In genomic region chr4:122548452-122548851, GRCh38 we compare ENCODE assay signal across 18 cellular contexts.
DNase-seq lines count a peak whose midpoint lies in the region; TF ChIP-seq lines count a peak whose summit lies in the region.
"Had no signal": no experiment of that assay in that cellular context is flagged by ENCODE, and none has a peak within 500 bp of the region (broad histone marks: within the 10 kb centered on the region; RNA-seq: fewer than 3 reads in every experiment).

No MANE protein-coding gene starts in this region.

- H3K4me1 Mint-ChIP-seq in activated CD4-positive, alpha-beta memory T cell treated with anti-CD3 and anti-CD28 coated beads, Interleukin-2, amount 10 ng/mL, durations not matched to agents 7 days and 5 days = peaks cover 20% of the 10 kb centered on the region
- H3K4me1 Mint-ChIP-seq: activated B cell treated with CpG ODN at 0.5 μM for 24 hours, nephron had no signal

- H3K4me3 ChIP-seq in fibroblast of pulmonary artery (replicated peaks; ENCODE audit: low read depth, low read length) = no peak overlapping the region
- H3K4me3 ChIP-seq: colonic mucosa, esophagus muscularis mucosa, right atrium auricular region, upper lobe of left lung had no signal

- H3K27ac Mint-ChIP-seq in activated CD4-positive, alpha-beta memory T cell treated with anti-CD3 and anti-CD28 coated beads, Interleukin-2, amount 10 ng/mL, durations not matched to agents 7 days and 5 days = peak overlapping the region; percentile 33
- H3K27ac Mint-ChIP-seq: activated B cell treated with CpG ODN at 0.5 μM for 24 hours, nephron had no signal

- peaks cover 4% of the 10 kb centered on the region for H3K9me3 Mint-ChIP-seq in activated CD4-positive, alpha-beta memory T cell treated with anti-CD3 and anti-CD28 coated beads, Interleukin-2, amount 10 ng/mL, durations not matched to agents 7 days and 5 days
- H3K9me3 Mint-ChIP-seq: activated B cell treated with CpG ODN at 0.5 μM for 24 hours, nephron had no signal

- CTCF ChIA-PET in activated CD4-positive, alpha-beta memory T cell treated with anti-CD3 and anti-CD28 coated beads, Interleukin-2, amount 10 ng/mL, durations not matched to agents 7 days and 5 days (lab: Charles Lee) = no interaction called here

- H3K27me3 Mint-ChIP-seq in activated CD4-positive, alpha-beta memory T cell treated with anti-CD3 and anti-CD28 coated beads, Interleukin-2, amount 10 ng/mL, durations not matched to agents 7 days and 5 days = no peaks in the 10 kb centered on the region

- POLR2A ChIA-PET in activated CD4-positive, alpha-beta memory T cell treated with anti-CD3 and anti-CD28 coated beads, Interleukin-2, amount 10 ng/mL, durations not matched to agents 7 days and 5 days (lab: Charles Lee) = no interaction called here

- no peak overlapping the region for H3K4me3 Mint-ChIP-seq in activated CD4-positive, alpha-beta memory T cell treated with anti-CD3 and anti-CD28 coated beads, Interleukin-2, amount 10 ng/mL, durations not matched to agents 7 days and 5 days
- H3K4me3 Mint-ChIP-seq: activated B cell treated with CpG ODN at 0.5 μM for 24 hours, nephron had no signal

- no peak for TF ChIP-seq CTCF in fibroblast of pulmonary artery (IDR thresholded peaks at IDR 0.05; ENCODE audit: low read length, missing control alignments)

- peak; percentile 38 for DNase-seq in CMK (ENCODE audit: low read depth)
- DNase-seq in HT1080 (ENCODE audit: low read depth) = peak; percentile 73
- DNase-seq in activated CD4-positive, alpha-beta memory T cell treated with anti-CD3 and anti-CD28 coated beads, Interleukin-2, amount 10 ng/mL, durations not matched to agents 7 days and 5 days = peak; percentile 20
- peak; percentile 88 for DNase-seq in fibroblast of pulmonary artery (ENCODE audit: low read depth)
- DNase-seq in EL = no peak
- no peak for DNase-seq in pons (ENCODE audit: low spot score)
- no peak for DNase-seq in NK-92 (lab: John Stamatoyannopoulos, UW; ENCODE audit: unreplicated experiment)
- DNase-seq: activated B cell treated with CpG ODN at 0.5 μM for 24 hours; activated effector memory CD4-positive, alpha-beta T cell treated with anti-CD3 and anti-CD28 coated beads, Interleukin-2, amount 50 U/mL, for 16 hours; colonic mucosa; DMS79; NCI-H2081 treated with DMSO at 0.1 percent for 48 hours; NK-92 treated with Interleukin-12 subunit alpha and Interleukin-12 subunit beta, amount 100 ng/mL, for 24 hours; stimulated activated CD4-positive, alpha-beta T cell treated with anti-CD3 and anti-CD28 coated beads, Interleukin-4, amount 100 ng/mL, for 1 hour; upper lobe of left lung had no signal

- H3K36me3 Mint-ChIP-seq in activated CD4-positive, alpha-beta memory T cell treated with anti-CD3 and anti-CD28 coated beads, Interleukin-2, amount 10 ng/mL, durations not matched to agents 7 days and 5 days (ENCODE audit: low read depth) = peaks cover 8% of the 10 kb centered on the region

Comparison
In these comparisons a context has a peak if more than half of its experiments do, and no peak if none do; other contexts are left out.
1. DNase-seq: peak in CMK (single experiment), HT1080 (single experiment), activated CD4-positive, alpha-beta memory T cell treated with anti-CD3 and anti-CD28 coated beads, Interleukin-2, amount 10 ng/mL, durations not matched to agents 7 days and 5 days (single experiment) and fibroblast of pulmonary artery (single experiment); none in EL (single experiment), pons (single experiment) and NK-92 (single experiment).